Comparison of ENCODE assay signal across 11 cellular contexts in genomic region chr1:26127235-26128163, GRCh38. TPM values are rescaled to one million over a fixed set of nuclear protein-coding genes. Genes with fewer than 3 reads are reported as not detected.
A peak's percentile ranks its signal among the peaks of the same experiment; 100 is the strongest.
DNase-seq lines count a peak whose midpoint lies in the region; ATAC-seq and TF ChIP-seq lines count a peak whose summit lies in the region.
"Had no signal": no experiment of that assay in that cellular context is flagged by ENCODE, and none has a peak within 500 bp of the region (broad histone marks: within the 10 kb centered on the region; RNA-seq: fewer than 3 reads in every experiment).

No MANE protein-coding gene starts in this region.

- no peak overlapping the region for H3K4me3 ChIP-seq in right lobe of liver
- H3K4me3 ChIP-seq: neural progenitor cell had no signal

- no peaks in the 10 kb centered on the region for H3K36me3 ChIP-seq in right lobe of liver
- H3K36me3 ChIP-seq: neural progenitor cell had no signal

- TF ChIP-seq POLR2A in right lobe of liver (IDR thresholded peaks at IDR 0.05) = no peak

- TF ChIP-seq CTCF in natural killer cell (IDR thresholded peaks at IDR 0.05) (no peak), right lobe of liver (IDR thresholded peaks at IDR 0.05) (no peak)

- DNase-seq in natural killer cell treated with Interleukin-12 subunit alpha and Interleukin-12 subunit beta and Interleukin-15 and Interleukin-18, amount 100 ng/mL, for 72 hours (ENCODE audit: low spot score) = no peak
- no peak for DNase-seq in natural killer cell
- DNase-seq in activated T-helper 2 cell treated with anti-CD3 and anti-CD28 coated beads, Interferon-gamma antibody, Interleukin-2, Interleukin-4, amounts not matched to agents 10 μg/mL and 5 μg/mL and 100 μg/mL, durations not matched to agents 14 hours and 24 hours and 36 hours (ENCODE audit: low spot score) = no peak
- DNase-seq in right lobe of liver = no peak
- DNase-seq in ureter (ENCODE audit: low spot score) = peak; percentile 40
- DNase-seq in effector CD8-positive, alpha-beta T cell (lab: John Stamatoyannopoulos, UW) = no peak
- DNase-seq: Caco-2 had no signal

- WGBS in right lobe of liver (ENCODE audit: insufficient coverage, low coverage, low lambda C conversion rate, missing lambda C conversion rate) = 44% methylated on average over 13 of the region's 13 CpGs

- ATAC-seq in natural killer cell treated with Interleukin-12 subunit alpha and Interleukin-12 subunit beta and Interleukin-15 and Interleukin-18, amount 100 ng/mL, for 72 hours = no peak
- ATAC-seq in natural killer cell (no peak), right lobe of liver (peak in 3 of 4 donors; percentile 24 to 33 (median 27)), GM18520 (IDR thresholded peaks at IDR 0.05; ENCODE audit: unreplicated experiment) (no peak), HG03342 (IDR thresholded peaks at IDR 0.05; ENCODE audit: unreplicated experiment) (no peak)

- no peaks in the 10 kb centered on the region for H3K27me3 ChIP-seq in right lobe of liver
- H3K27me3 ChIP-seq: neural progenitor cell had no signal

- no peaks in the 10 kb centered on the region for H3K9me3 Mint-ChIP-seq in natural killer cell treated with Interleukin-12 subunit alpha and Interleukin-12 subunit beta and Interleukin-15 and Interleukin-18, amount 100 ng/mL, for 72 hours
- no peaks in the 10 kb centered on the region for H3K9me3 Mint-ChIP-seq in natural killer cell
- H3K9me3 Mint-ChIP-seq in activated T-helper 2 cell treated with anti-CD3 and anti-CD28 coated beads, Interferon-gamma antibody, Interleukin-2, Interleukin-4, amounts not matched to agents 10 μg/mL and 5 μg/mL and 100 μg/mL, durations not matched to agents 14 hours and 24 hours and 36 hours = no peaks in the 10 kb centered on the region
- H3K9me3 Mint-ChIP-seq: IgD-negative memory B cell had no signal

- peaks cover 11% of the 10 kb centered on the region for H3K36me3 Mint-ChIP-seq in natural killer cell treated with Interleukin-12 subunit alpha and Interleukin-12 subunit beta and Interleukin-15 and Interleukin-18, amount 100 ng/mL, for 72 hours
- no peaks in the 10 kb centered on the region for H3K36me3 Mint-ChIP-seq in natural killer cell
- H3K36me3 Mint-ChIP-seq in activated T-helper 2 cell treated with anti-CD3 and anti-CD28 coated beads, Interferon-gamma antibody, Interleukin-2, Interleukin-4, amounts not matched to agents 10 μg/mL and 5 μg/mL and 100 μg/mL, durations not matched to agents 14 hours and 24 hours and 36 hours (ENCODE audit: low read depth) = peaks cover 16% of the 10 kb centered on the region
- H3K36me3 Mint-ChIP-seq: IgD-negative memory B cell had no signal

- H3K4me1 ChIP-seq in right lobe of liver = peaks cover 0 to 34% (median 5%) of the 10 kb centered on the region in 4 donors
- H3K4me1 ChIP-seq: neural progenitor cell had no signal

- H3K4me1 Mint-ChIP-seq in natural killer cell treated with Interleukin-12 subunit alpha and Interleukin-12 subunit beta and Interleukin-15 and Interleukin-18, amount 100 ng/mL, for 72 hours (ENCODE audit: low read depth in 2 of 2) = peaks cover 23 to 39% of the 10 kb centered on the region in 2 donors
- H3K4me1 Mint-ChIP-seq in natural killer cell = peaks cover 27% of the 10 kb centered on the region in 2 donors
- peaks cover 57% of the 10 kb centered on the region for H3K4me1 Mint-ChIP-seq in activated T-helper 2 cell treated with anti-CD3 and anti-CD28 coated beads, Interferon-gamma antibody, Interleukin-2, Interleukin-4, amounts not matched to agents 10 μg/mL and 5 μg/mL and 100 μg/mL, durations not matched to agents 14 hours and 24 hours and 36 hours (ENCODE audit: low read depth)

- intact Hi-C loops in natural killer cell (cut with micrococcal nuclease) = no loop called here
- intact Hi-C loops in activated T-helper 2 cell treated with anti-CD3 and anti-CD28 coated beads, Interferon-gamma antibody, Interleukin-2, Interleukin-4, amounts not matched to agents 10 μg/mL and 5 μg/mL and 100 μg/mL, durations not matched to agents 14 hours and 24 hours and 36 hours (cut with micrococcal nuclease) = no loop called here
- intact Hi-C loops in right lobe of liver (cut with DNase I) = no loop called here

- no peaks in the 10 kb centered on the region for H3K9me3 ChIP-seq in right lobe of liver
- H3K9me3 ChIP-seq: Caco-2 had no signal

- peak overlapping the region; percentile 32 for H3K4me3 Mint-ChIP-seq in natural killer cell treated with Interleukin-12 subunit alpha and Interleukin-12 subunit beta and Interleukin-15 and Interleukin-18, amount 100 ng/mL, for 72 hours
- H3K4me3 Mint-ChIP-seq in natural killer cell = no peak overlapping the region
- peak overlapping the region; percentile 72 for H3K4me3 Mint-ChIP-seq in activated T-helper 2 cell treated with anti-CD3 and anti-CD28 coated beads, Interferon-gamma antibody, Interleukin-2, Interleukin-4, amounts not matched to agents 10 μg/mL and 5 μg/mL and 100 μg/mL, durations not matched to agents 14 hours and 24 hours and 36 hours (ENCODE audit: low read depth)
- H3K4me3 Mint-ChIP-seq: neural progenitor cell had no signal

- peak overlapping the region; percentile 13 to 60 for H3K27ac Mint-ChIP-seq in natural killer cell treated with Interleukin-12 subunit alpha and Interleukin-12 subunit beta and Interleukin-15 and Interleukin-18, amount 100 ng/mL, for 72 hours
- no peak overlapping the region for H3K27ac Mint-ChIP-seq in natural killer cell
- peak overlapping the region; percentile 21 for H3K27ac Mint-ChIP-seq in activated T-helper 2 cell treated with anti-CD3 and anti-CD28 coated beads, Interferon-gamma antibody, Interleukin-2, Interleukin-4, amounts not matched to agents 10 μg/mL and 5 μg/mL and 100 μg/mL, durations not matched to agents 14 hours and 24 hours and 36 hours
- H3K27ac Mint-ChIP-seq: neural progenitor cell had no signal

- peak overlapping the region in 1 of 3 donors; percentile 29 for H3K27ac ChIP-seq in right lobe of liver
- H3K27ac ChIP-seq: neural progenitor cell had no signal

- H3K27me3 Mint-ChIP-seq in natural killer cell treated with Interleukin-12 subunit alpha and Interleukin-12 subunit beta and Interleukin-15 and Interleukin-18, amount 100 ng/mL, for 72 hours = peaks cover 34 to 40% of the 10 kb centered on the region in 2 donors
- H3K27me3 Mint-ChIP-seq in natural killer cell (ENCODE audit: low read depth in 2 of 2) = peaks cover 34 to 56% of the 10 kb centered on the region in 2 donors
- H3K27me3 Mint-ChIP-seq in activated T-helper 2 cell treated with anti-CD3 and anti-CD28 coated beads, Interferon-gamma antibody, Interleukin-2, Interleukin-4, amounts not matched to agents 10 μg/mL and 5 μg/mL and 100 μg/mL, durations not matched to agents 14 hours and 24 hours and 36 hours (ENCODE audit: low read depth) = no peaks in the 10 kb centered on the region

RNA-seq across cellular contexts. Expression of gene PDIK1L, which starts 15.9 kb away (rescaled TPM):
- total RNA-seq in natural killer cell treated with Interleukin-12 subunit alpha and Interleukin-12 subunit beta and Interleukin-15 and Interleukin-18, amount 100 ng/mL, for 72 hours = 1 to 10 TPM; 8.8 to 9.0 TPM
- total RNA-seq in natural killer cell = 1 to 10 TPM; 3.1 to 8.2 (median 8.1) TPM
- 15.2 and 17.2 TPM in 2 replicates for total RNA-seq in activated T-helper 2 cell treated with anti-CD3 and anti-CD28 coated beads, Interferon-gamma antibody, Interleukin-2, Interleukin-4, amounts not matched to agents 10 μg/mL and 5 μg/mL and 100 μg/mL, durations not matched to agents 14 hours and 24 hours and 36 hours
- 1 to 10 TPM; 3.8 to 7.5 (median 5.1) TPM for total RNA-seq in right lobe of liver
- 21.8 TPM for total RNA-seq in ureter

RNA-seq across cellular contexts. Expression of gene FAM110D, which starts 31.4 kb away (rescaled TPM):
- not detected for total RNA-seq in natural killer cell treated with Interleukin-12 subunit alpha and Interleukin-12 subunit beta and Interleukin-15 and Interleukin-18, amount 100 ng/mL, for 72 hours
- not detected for total RNA-seq in natural killer cell
- 0.07 TPM in 1 of 2 replicates, not detected in the other for total RNA-seq in activated T-helper 2 cell treated with anti-CD3 and anti-CD28 coated beads, Interferon-gamma antibody, Interleukin-2, Interleukin-4, amounts not matched to agents 10 μg/mL and 5 μg/mL and 100 μg/mL, durations not matched to agents 14 hours and 24 hours and 36 hours
- total RNA-seq in right lobe of liver = under 1 TPM; 0.22 to 0.53 (median 0.34) TPM
- total RNA-seq in ureter = 7.9 TPM

RNA-seq across cellular contexts. Expression of gene C1orf232, which starts 41.3 kb away (rescaled TPM):
- not detected for total RNA-seq in natural killer cell treated with Interleukin-12 subunit alpha and Interleukin-12 subunit beta and Interleukin-15 and Interleukin-18, amount 100 ng/mL, for 72 hours
- total RNA-seq in natural killer cell = not detected
- total RNA-seq in activated T-helper 2 cell treated with anti-CD3 and anti-CD28 coated beads, Interferon-gamma antibody, Interleukin-2, Interleukin-4, amounts not matched to agents 10 μg/mL and 5 μg/mL and 100 μg/mL, durations not matched to agents 14 hours and 24 hours and 36 hours = not detected in 2 replicates
- not detected for total RNA-seq in right lobe of liver
- total RNA-seq in ureter = not detected
- total RNA-seq: Caco-2 had no signal

RNA-seq across cellular contexts. Expression of gene ZNF593, which starts 42.2 kb away (rescaled TPM):
- 10 to 100 TPM; 36.6 to 73.8 TPM for total RNA-seq in natural killer cell treated with Interleukin-12 subunit alpha and Interleukin-12 subunit beta and Interleukin-15 and Interleukin-18, amount 100 ng/mL, for 72 hours
- total RNA-seq in natural killer cell = 10 to 100 TPM in 2 of 3 donors, 1 to 10 TPM in 1; 8.6 to 17.8 (median 15.6) TPM
- total RNA-seq in activated T-helper 2 cell treated with anti-CD3 and anti-CD28 coated beads, Interferon-gamma antibody, Interleukin-2, Interleukin-4, amounts not matched to agents 10 μg/mL and 5 μg/mL and 100 μg/mL, durations not matched to agents 14 hours and 24 hours and 36 hours = 57.5 and 65.0 TPM in 2 replicates
- 10 to 100 TPM; 16.8 to 39.6 (median 20.7) TPM for total RNA-seq in right lobe of liver
- 43.2 TPM for total RNA-seq in ureter

RNA-seq across cellular contexts. Expression of gene ZNF593OS, which starts 44.1 kb away (rescaled TPM):
- total RNA-seq in natural killer cell treated with Interleukin-12 subunit alpha and Interleukin-12 subunit beta and Interleukin-15 and Interleukin-18, amount 100 ng/mL, for 72 hours = not detected
- total RNA-seq in natural killer cell = not detected
- not detected in 2 replicates for total RNA-seq in activated T-helper 2 cell treated with anti-CD3 and anti-CD28 coated beads, Interferon-gamma antibody, Interleukin-2, Interleukin-4, amounts not matched to agents 10 μg/mL and 5 μg/mL and 100 μg/mL, durations not matched to agents 14 hours and 24 hours and 36 hours
- total RNA-seq in right lobe of liver = not detected
- not detected for total RNA-seq in ureter

Comparison
In these comparisons a context has a peak if more than half of its experiments do, and no peak if none do; other contexts are left out.
1. H3K27ac Mint-ChIP-seq: peak in natural killer cell treated with Interleukin-12 subunit alpha and Interleukin-12 subunit beta and Interleukin-15 and Interleukin-18, amount 100 ng/mL, for 72 hours (2 of 2) and activated T-helper 2 cell treated with anti-CD3 and anti-CD28 coated beads, Interferon-gamma antibody, Interleukin-2, Interleukin-4, amounts not matched to agents 10 μg/mL and 5 μg/mL and 100 μg/mL, durations not matched to agents 14 hours and 24 hours and 36 hours (single experiment); none in natural killer cell (0 of 2).
2. ATAC-seq: peak in right lobe of liver (3 of 4); none in natural killer cell treated with Interleukin-12 subunit alpha and Interleukin-12 subunit beta and Interleukin-15 and Interleukin-18, amount 100 ng/mL, for 72 hours (0 of 2), natural killer cell (0 of 3), GM18520 (single experiment) and HG03342 (single experiment).